Comparison of ENCODE assay signal across 10 cellular contexts in the genomic region with DNA sequence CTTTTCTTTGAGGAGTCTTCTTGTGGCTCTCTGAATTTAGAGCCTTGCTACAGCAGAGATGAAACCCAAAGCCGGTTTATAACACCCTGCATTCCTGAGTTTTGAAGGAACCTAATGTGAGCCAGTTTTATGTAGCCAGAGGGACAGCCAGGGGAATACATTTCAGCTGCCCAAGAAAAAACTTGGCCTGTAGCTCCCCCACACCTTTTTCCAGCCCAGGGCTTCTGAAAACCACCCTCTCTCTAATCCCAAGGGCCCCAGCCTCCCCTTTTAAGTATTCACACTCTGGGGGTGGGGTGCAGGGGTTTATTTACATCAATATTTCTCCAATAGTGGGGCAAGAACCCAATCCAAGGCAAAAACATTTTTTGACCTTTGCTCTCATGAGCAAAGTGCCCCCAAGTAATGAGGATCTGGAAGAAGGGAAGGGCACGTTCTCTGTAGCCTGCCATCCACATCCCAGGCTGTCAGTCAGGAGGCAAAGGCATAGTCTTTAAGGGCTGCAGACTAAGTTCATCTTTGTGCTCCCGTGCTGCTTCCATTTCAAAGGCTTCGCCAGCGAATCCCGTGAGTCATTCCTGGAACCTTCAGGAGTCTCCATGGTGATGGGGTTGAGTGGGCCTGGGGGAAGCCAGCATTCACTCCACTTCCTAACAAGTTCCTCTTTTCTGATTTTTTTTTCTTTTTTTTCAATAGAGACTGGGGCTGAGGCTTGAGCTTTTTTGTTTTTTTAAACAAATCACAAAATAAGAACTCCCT. TPM values are rescaled to one million over a fixed set of nuclear protein-coding genes. Genes with fewer than 3 reads are reported as not detected.
A peak's percentile ranks its signal among the peaks of the same experiment; 100 is the strongest.
DNase-seq lines count a peak whose midpoint lies in the region; ATAC-seq, FAIRE-seq and TF ChIP-seq lines count a peak whose summit lies in the region.
"Had no signal": no experiment of that assay in that cellular context is flagged by ENCODE, and none has a peak within 500 bp of the region (broad histone marks: within the 10 kb centered on the region; RNA-seq: fewer than 3 reads in every experiment).

No MANE protein-coding gene starts in this region.

- no peak overlapping the region for H2AFZ ChIP-seq in fibroblast of lung (ENCODE audit: low read length)

- H3K4me1 ChIP-seq in fibroblast of lung (ENCODE audit: control insufficient read depth, extremely low read depth, insufficient read depth, low read length), result peaks cover 52% of the 10 kb centered on the region
- no peaks in the 10 kb centered on the region for H3K4me1 ChIP-seq in pancreas

- H3K36me3 ChIP-seq in fibroblast of lung (ENCODE audit: control insufficient read depth, insufficient read depth, low read length) (no peaks in the 10 kb centered on the region), pancreas (no peaks in the 10 kb centered on the region)

- H3K4me2 ChIP-seq in fibroblast of lung (ENCODE audit: extremely low read depth, insufficient read depth, low read length), result peak overlapping the region; percentile 87

- no peak overlapping the region for H3K27ac Mint-ChIP-seq in activated T-cell treated with anti-CD3 and anti-CD28 coated beads, Interleukin-2, amount 50 U/mL, for 24 hours

- 67 to 78% methylated on average over 6 of the region's 6 CpGs for WGBS in pancreas, 2 donors

- H3K4me3 ChIP-seq in fibroblast of lung (replicated peaks in 1 of 4; ENCODE audit: control extremely low read depth in 1 of 4, insufficient read depth in 1 of 4, low read depth in 3 of 4, low read length in 4 of 4) (peak overlapping the region in 1 of 4 experiments; percentile 11), pancreas (no peak overlapping the region)

- H3K36me3 Mint-ChIP-seq in activated T-cell treated with anti-CD3 and anti-CD28 coated beads, Interleukin-2, amount 50 U/mL, for 24 hours (ENCODE audit: low read depth), result no peaks in the 10 kb centered on the region

- peak overlapping the region; percentile 41 for H3K9ac ChIP-seq in fibroblast of lung (ENCODE audit: insufficient read depth, low read length)

- intact Hi-C loops in pancreas (cut with DNase I), result no loop called here

- H3K27ac ChIP-seq in fibroblast of lung (ENCODE audit: insufficient read depth, low read length) (peak overlapping the region; percentile 97), pancreas (no peak overlapping the region)

- H3K27me3 ChIP-seq in fibroblast of lung (ENCODE audit: control insufficient read depth, insufficient read depth, low read length), result no peaks in the 10 kb centered on the region
- H3K27me3 ChIP-seq in pancreas, result no peaks in the 10 kb centered on the region

- TF ChIP-seq CTCF in fibroblast of lung (conservative IDR thresholded peaks at IDR 0.05 in 1 of 2, IDR thresholded peaks at IDR 0.05 in 1 of 2; ENCODE audit: low read depth in 1 of 2, low read length in 2 of 2) (no peak), pancreas (IDR thresholded peaks at IDR 0.05) (no peak)

- H3K27me3 Mint-ChIP-seq in activated T-cell treated with anti-CD3 and anti-CD28 coated beads, Interleukin-2, amount 50 U/mL, for 24 hours, result peaks cover 26% of the 10 kb centered on the region

- FAIRE-seq in pancreas (lab: Jason Lieb, UNC), result no peak

- H3K4me1 Mint-ChIP-seq in activated T-cell treated with anti-CD3 and anti-CD28 coated beads, Interleukin-2, amount 50 U/mL, for 24 hours (ENCODE audit: low read depth), result no peaks in the 10 kb centered on the region

- no peaks in the 10 kb centered on the region for H4K20me1 ChIP-seq in fibroblast of lung (ENCODE audit: control insufficient read depth, extremely low read depth, insufficient read depth, low read length)

- DNase-seq in DMS79 treated with DMSO at 0.1 percent for 48 hours (lab: John Stamatoyannopoulos, UW), result peak; percentile 67
- peak; percentile 4 for DNase-seq in NCI-H69 (lab: John Stamatoyannopoulos, UW)
- peak; percentile 84 to 95 for DNase-seq in fibroblast of lung (ENCODE audit: low read depth in 2 of 2)
- no peak for DNase-seq in pancreas
- no peak for DNase-seq in activated T-cell treated with anti-CD3 and anti-CD28 coated beads, Interleukin-2, amount 50 U/mL, for 24 hours

- peak in 3 of 4 donors; percentile 27 to 33 (median 32) for ATAC-seq in pancreas
- no peak for ATAC-seq in esophagus mucosa
- ATAC-seq in HG03108 (IDR thresholded peaks at IDR 0.05; ENCODE audit: unreplicated experiment), result no peak
- ATAC-seq in HG03196 (IDR thresholded peaks at IDR 0.05; ENCODE audit: unreplicated experiment), result no peak

- no peaks in the 10 kb centered on the region for H3K9me3 Mint-ChIP-seq in activated T-cell treated with anti-CD3 and anti-CD28 coated beads, Interleukin-2, amount 50 U/mL, for 24 hours

- H3K79me2 ChIP-seq in fibroblast of lung (ENCODE audit: control insufficient read depth, insufficient read depth, low read length), result no peaks in the 10 kb centered on the region

- H3K4me3 Mint-ChIP-seq in activated T-cell treated with anti-CD3 and anti-CD28 coated beads, Interleukin-2, amount 50 U/mL, for 24 hours, result no peak overlapping the region

- no peaks in the 10 kb centered on the region for H3K9me3 ChIP-seq in fibroblast of lung (ENCODE audit: control insufficient read depth, insufficient read depth, low read depth, low read length)
- no peaks in the 10 kb centered on the region for H3K9me3 ChIP-seq in pancreas

RNA-seq across cellular contexts. Expression of a gene that starts 33.2 kb away (rescaled TPM):
- total RNA-seq in fibroblast of lung, result 11.2 and 47.0 TPM in 2 replicates
- polyA plus RNA-seq in fibroblast of lung, result 18.9 and 99.8 TPM in 2 replicates
- polyA plus RNA-seq in fibroblast of lung (2012), result 14.9 and 74.7 TPM in 2 replicates
- 5.6 and 26.4 TPM in 2 replicates for polyA minus RNA-seq in fibroblast of lung (ENCODE audit: low replicate concordance)
- total RNA-seq in pancreas, result 1 to 10 TPM in 4 of 6 donors, under 1 TPM in 2; 0.56 to 6.7 (median 1.7) TPM
- polyA plus RNA-seq in pancreas, result 1 to 10 TPM; 5.5 to 5.9 TPM
- 2.7 TPM for total RNA-seq in esophagus mucosa
- total RNA-seq: mononuclear cell; T-helper 2 cell treated with Interferon-gamma antibody and Interleukin-4, amounts not matched to agents 100 ng/mL and 5 ng/mL, for 36 hours had no signal

RNA-seq across cellular contexts. Expression of a gene that starts 59.6 kb away (rescaled TPM):
- total RNA-seq in fibroblast of lung, result 0.26 and 0.66 TPM in 2 replicates
- 0.12 and 0.22 TPM in 2 replicates for polyA plus RNA-seq in fibroblast of lung
- 0.10 and 0.12 TPM in 2 replicates for polyA plus RNA-seq in fibroblast of lung (2012)
- polyA minus RNA-seq in fibroblast of lung (ENCODE audit: low replicate concordance), result not detected in 2 replicates
- total RNA-seq in pancreas, result under 1 TPM in 2 of 6 donors, not detected in 4; 0.17 to 0.37 TPM
- polyA plus RNA-seq in pancreas, result under 1 TPM; 0.30 to 0.42 TPM
- total RNA-seq in esophagus mucosa, result not detected
- total RNA-seq: mononuclear cell; T-helper 2 cell treated with Interferon-gamma antibody and Interleukin-4, amounts not matched to agents 100 ng/mL and 5 ng/mL, for 36 hours had no signal

Comparison
In these comparisons a context has a peak if more than half of its experiments do, and no peak if none do; other contexts are left out.
1. DNase-seq: peak in DMS79 treated with DMSO at 0.1 percent for 48 hours (single experiment), NCI-H69 (single experiment) and fibroblast of lung (2 of 2); none in pancreas (0 of 6) and activated T-cell treated with anti-CD3 and anti-CD28 coated beads, Interleukin-2, amount 50 U/mL, for 24 hours (single experiment).
2. ATAC-seq: peak in pancreas (3 of 4); none in esophagus mucosa (single experiment), HG03108 (single experiment) and HG03196 (single experiment).